10 cellular contexts compared by ENCODE assay signal in the genomic region with DNA sequence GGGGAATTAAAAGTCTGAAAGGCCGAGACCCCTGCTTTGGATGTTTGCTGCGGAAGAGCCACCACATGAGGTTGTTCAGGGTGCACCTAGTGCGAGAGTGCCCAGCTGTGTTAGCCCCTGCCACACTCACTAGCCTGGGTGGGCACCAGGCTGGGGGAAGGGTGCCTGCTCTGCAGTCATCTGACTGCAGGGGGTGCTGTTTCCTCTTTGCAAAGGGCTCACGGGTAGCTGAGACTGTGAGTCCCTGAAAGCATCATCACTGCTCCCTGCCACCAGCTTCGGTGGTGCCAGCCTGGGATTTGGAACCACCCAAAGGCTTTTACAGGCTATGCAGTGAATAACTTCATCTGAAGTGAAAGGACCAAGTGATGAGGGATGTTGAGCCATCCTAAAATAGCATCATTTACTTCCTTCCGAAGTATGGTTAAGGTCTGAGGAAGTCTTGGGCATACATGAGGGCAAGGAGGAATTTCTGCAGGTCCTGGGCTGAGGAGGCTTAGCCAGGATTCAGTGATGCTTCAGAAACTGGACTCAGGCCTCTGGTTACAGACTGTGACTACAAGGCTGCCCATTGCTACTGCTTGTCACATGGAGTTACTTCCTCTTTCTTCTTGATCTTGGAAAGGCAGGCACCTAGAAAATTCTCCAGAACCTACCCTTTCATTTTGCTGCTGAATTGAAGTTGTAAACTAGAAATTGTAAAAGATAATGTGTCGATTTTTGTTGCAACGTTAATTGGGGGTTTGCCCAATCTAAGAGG.
DNase-seq lines count a peak whose midpoint lies in the region; ATAC-seq and TF ChIP-seq lines count a peak whose summit lies in the region.
"Had no signal": no experiment of that assay in that cellular context is flagged by ENCODE, and none has a peak within 500 bp of the region (broad histone marks: within the 10 kb centered on the region; RNA-seq: fewer than 3 reads in every experiment).

No MANE protein-coding gene starts in this region.

- H3K4me2 ChIP-seq in neuronal stem cell (ENCODE audit: insufficient read depth, low read length, poor library complexity, severe bottlenecking), result no peak overlapping the region

- H3K9ac ChIP-seq in neuronal stem cell (ENCODE audit: low read depth, low read length, poor library complexity), result no peak overlapping the region

- POLR2A ChIA-PET in activated CD4-positive, alpha-beta T cell treated with anti-CD3 and anti-CD28 coated beads, Interleukin-2, amount 10 ng/mL, durations not matched to agents 7 days and 5 days (lab: Charles Lee), result no interaction called here
- POLR2A ChIA-PET in HEK293T (lab: Yijun Ruan, JAX), result no interaction called here

- no peak overlapping the region for H4K91ac ChIP-seq in neuronal stem cell (ENCODE audit: low read depth, low read length, poor library complexity)

- no peak overlapping the region for H2BK12ac ChIP-seq in neuronal stem cell (ENCODE audit: low read length)

- H3K4me1 ChIP-seq in neuronal stem cell (ENCODE audit: control insufficient read depth in 2 of 2, insufficient read depth in 1 of 2, low read depth in 1 of 2, low read length in 2 of 2), result no peaks in the 10 kb centered on the region

- no peak for ATAC-seq in activated CD4-positive, CD25-positive, alpha-beta regulatory T cell treated with anti-CD3 and anti-CD28 coated beads, Interleukin-2, amount 50 U/mL, for 24 hours

- H2BK5ac ChIP-seq in neuronal stem cell (ENCODE audit: low read length), result no peak overlapping the region

- H3K14ac ChIP-seq in neuronal stem cell (ENCODE audit: low read length), result no peak overlapping the region

- no peak overlapping the region for H3K4ac ChIP-seq in neuronal stem cell (ENCODE audit: low read length)

- no peak overlapping the region for H3K27ac ChIP-seq in neuronal stem cell (replicated peaks; ENCODE audit: low read length)

- no peaks in the 10 kb centered on the region for H3K4me1 Mint-ChIP-seq in activated CD4-positive, alpha-beta T cell treated with anti-CD3 and anti-CD28 coated beads, Interleukin-2, amount 10 ng/mL, durations not matched to agents 24 days and 14 days
- no peaks in the 10 kb centered on the region for H3K4me1 Mint-ChIP-seq in activated CD4-positive, alpha-beta T cell treated with anti-CD3 and anti-CD28 coated beads, Interleukin-2, amount 10 ng/mL, durations not matched to agents 7 days and 5 days
- H3K4me1 Mint-ChIP-seq: CD4-positive, alpha-beta memory T cell had no signal

- H3K27me3 ChIP-seq in neuronal stem cell (ENCODE audit: control insufficient read depth in 3 of 3, insufficient read depth in 3 of 3, low read depth in 1 of 3, low read length in 3 of 3), result no peaks in the 10 kb centered on the region

- no peaks in the 10 kb centered on the region for H3K79me1 ChIP-seq in neuronal stem cell (ENCODE audit: low read depth, low read length)

- H3K23ac ChIP-seq in neuronal stem cell (ENCODE audit: low read depth, low read length, poor library complexity), result no peak overlapping the region

- CTCF ChIA-PET in activated CD4-positive, alpha-beta T cell treated with anti-CD3 and anti-CD28 coated beads, Interleukin-2, amount 10 ng/mL, durations not matched to agents 7 days and 5 days (lab: Charles Lee), result no interaction called here
- CTCF ChIA-PET in HEK293T (lab: Yijun Ruan, JAX), result interaction anchor here (0.9 to 1.1 kb wide), 2 partner anchors 9 to 204 kb away, joined by 3 read pairs; no protein-coding TSS in a partner anchor

- no CpG with 5 or more reads among the region's 8 CpGs for WGBS in neuronal stem cell (ENCODE audit: extremely low coverage in 2 of 2, insufficient read length in 2 of 2, insufficient replicate concordance in 1 of 2), 2 donors

- intact Hi-C loops in activated CD4-positive, alpha-beta T cell treated with anti-CD3 and anti-CD28 coated beads, Interleukin-2, amount 10 ng/mL, durations not matched to agents 24 days and 14 days (cut with micrococcal nuclease), result no loop called here

- DNase-seq in activated CD4-positive, alpha-beta T cell treated with anti-CD3 and anti-CD28 coated beads, Interleukin-2, amount 10 ng/mL, durations not matched to agents 24 days and 14 days, result peak; percentile 48
- no peak for DNase-seq in activated CD4-positive, alpha-beta T cell treated with anti-CD3 and anti-CD28 coated beads, Interleukin-2, amount 10 ng/mL, durations not matched to agents 7 days and 5 days
- DNase-seq in HEK293T (ENCODE audit: extremely low spot score), result peak; percentile 47
- peak; percentile 43 for DNase-seq in SK-MEL-5 (ENCODE audit: low read depth, low spot score)
- DNase-seq in neuronal stem cell (ENCODE audit: low spot score), result peak; percentile 1
- no peak for DNase-seq in cortex of kidney (lab: John Stamatoyannopoulos, UW)
- DNase-seq in NCI-H2196 treated with DMSO at 0.1 percent for 48 hours (lab: John Stamatoyannopoulos, UW; ENCODE audit: unreplicated experiment), result no peak
- DNase-seq: CD4-positive, alpha-beta memory T cell; IMR-90 had no signal

- H3K9me3 Mint-ChIP-seq in activated CD4-positive, alpha-beta T cell treated with anti-CD3 and anti-CD28 coated beads, Interleukin-2, amount 10 ng/mL, durations not matched to agents 24 days and 14 days, result no peaks in the 10 kb centered on the region
- no peaks in the 10 kb centered on the region for H3K9me3 Mint-ChIP-seq in activated CD4-positive, alpha-beta T cell treated with anti-CD3 and anti-CD28 coated beads, Interleukin-2, amount 10 ng/mL, durations not matched to agents 7 days and 5 days

- no peak overlapping the region for H4K8ac ChIP-seq in neuronal stem cell (ENCODE audit: low read depth, low read length)

- no peaks in the 10 kb centered on the region for H3K9me3 ChIP-seq in neuronal stem cell (replicated peaks in 1 of 2; ENCODE audit: control insufficient read depth in 2 of 2, insufficient read depth in 1 of 2, low read depth in 1 of 2, low read length in 2 of 2)

- in situ Hi-C loops in SK-MEL-5 (cut with HindIII; ENCODE audit: low pct_unique_long_range_greater_than_20kb, low sequenced_read_pairs), result no loop called here

- no peak overlapping the region for H2AK5ac ChIP-seq in neuronal stem cell (ENCODE audit: low read depth, low read length)

- H2BK120ac ChIP-seq in neuronal stem cell (ENCODE audit: low read depth, low read length), result no peak overlapping the region

- H3K4me3 Mint-ChIP-seq in activated CD4-positive, alpha-beta T cell treated with anti-CD3 and anti-CD28 coated beads, Interleukin-2, amount 10 ng/mL, durations not matched to agents 24 days and 14 days, result no peak overlapping the region
- no peak overlapping the region for H3K4me3 Mint-ChIP-seq in activated CD4-positive, alpha-beta T cell treated with anti-CD3 and anti-CD28 coated beads, Interleukin-2, amount 10 ng/mL, durations not matched to agents 7 days and 5 days
- H3K4me3 Mint-ChIP-seq: CD4-positive, alpha-beta memory T cell had no signal

- H3K4me3 ChIP-seq in neuronal stem cell (ENCODE audit: low read length in 2 of 2), result no peak overlapping the region

- no peak overlapping the region for H3K27ac Mint-ChIP-seq in activated CD4-positive, alpha-beta T cell treated with anti-CD3 and anti-CD28 coated beads, Interleukin-2, amount 10 ng/mL, durations not matched to agents 24 days and 14 days
- H3K27ac Mint-ChIP-seq in activated CD4-positive, alpha-beta T cell treated with anti-CD3 and anti-CD28 coated beads, Interleukin-2, amount 10 ng/mL, durations not matched to agents 7 days and 5 days, result no peak overlapping the region
- H3K27ac Mint-ChIP-seq: CD4-positive, alpha-beta memory T cell had no signal

- no peak overlapping the region for H2BK15ac ChIP-seq in neuronal stem cell (ENCODE audit: low read length)

- H3K36me3 Mint-ChIP-seq in activated CD4-positive, alpha-beta T cell treated with anti-CD3 and anti-CD28 coated beads, Interleukin-2, amount 10 ng/mL, durations not matched to agents 24 days and 14 days (ENCODE audit: low read depth), result no peaks in the 10 kb centered on the region
- no peaks in the 10 kb centered on the region for H3K36me3 Mint-ChIP-seq in activated CD4-positive, alpha-beta T cell treated with anti-CD3 and anti-CD28 coated beads, Interleukin-2, amount 10 ng/mL, durations not matched to agents 7 days and 5 days (ENCODE audit: low read depth)
- H3K36me3 Mint-ChIP-seq: CD4-positive, alpha-beta memory T cell had no signal

- H3K18ac ChIP-seq in neuronal stem cell (ENCODE audit: low read length), result no peak overlapping the region

- no peaks in the 10 kb centered on the region for H3K36me3 ChIP-seq in neuronal stem cell (replicated peaks in 1 of 2; ENCODE audit: control insufficient read depth in 2 of 2, insufficient read depth in 2 of 2, low read length in 2 of 2)

- no peak overlapping the region for H2AFZ ChIP-seq in neuronal stem cell (ENCODE audit: low read length)

- H3K27me3 Mint-ChIP-seq in activated CD4-positive, alpha-beta T cell treated with anti-CD3 and anti-CD28 coated beads, Interleukin-2, amount 10 ng/mL, durations not matched to agents 24 days and 14 days, result no peaks in the 10 kb centered on the region
- no peaks in the 10 kb centered on the region for H3K27me3 Mint-ChIP-seq in activated CD4-positive, alpha-beta T cell treated with anti-CD3 and anti-CD28 coated beads, Interleukin-2, amount 10 ng/mL, durations not matched to agents 7 days and 5 days
- H3K27me3 Mint-ChIP-seq: CD4-positive, alpha-beta memory T cell had no signal

TF ChIP-seq in HEK293T, 16 proteins besides CTCF, POLR2A, EP300 and RAD21:
- TF ChIP-seq BHLHE40 (IDR thresholded peaks at IDR 0.05; ENCODE audit: borderline replicate concordance) (no peak), FOXK2 (IDR thresholded peaks at IDR 0.05) (no peak), SUZ12 (IDR thresholded peaks at IDR 0.05) (no peak), ELF4 (IDR thresholded peaks at IDR 0.05) (no peak), FOXM1 (IDR thresholded peaks at IDR 0.05; ENCODE audit: borderline replicate concordance) (no peak), CTBP1 (IDR thresholded peaks at IDR 0.05; ENCODE audit: borderline replicate concordance) (no peak), ZNF384 (IDR thresholded peaks at IDR 0.05) (no peak), ARNT (IDR thresholded peaks at IDR 0.05) (no peak), SP1 (IDR thresholded peaks at IDR 0.05) (no peak), TARDBP (IDR thresholded peaks at IDR 0.05) (no peak), HDGF (IDR thresholded peaks at IDR 0.05; ENCODE audit: borderline replicate concordance) (no peak), LEF1 (IDR thresholded peaks at IDR 0.05; ENCODE audit: borderline replicate concordance) (no peak), L3MBTL2 (conservative IDR thresholded peaks at IDR 0.05) (no peak)

Comparison
In these comparisons a context has a peak if more than half of its experiments do, and no peak if none do; other contexts are left out.
1. DNase-seq: peak in activated CD4-positive, alpha-beta T cell treated with anti-CD3 and anti-CD28 coated beads, Interleukin-2, amount 10 ng/mL, durations not matched to agents 24 days and 14 days (single experiment), HEK293T (single experiment), SK-MEL-5 (single experiment) and neuronal stem cell (single experiment); none in activated CD4-positive, alpha-beta T cell treated with anti-CD3 and anti-CD28 coated beads, Interleukin-2, amount 10 ng/mL, durations not matched to agents 7 days and 5 days (single experiment), cortex of kidney (single experiment) and NCI-H2196 treated with DMSO at 0.1 percent for 48 hours (single experiment).